In genomic region chr1:16903054-16903453, GRCh38 we compare ENCODE assay signal across 9 cellular contexts. TPM values are rescaled to one million over a fixed set of nuclear protein-coding genes. Genes with fewer than 3 reads are reported as not detected.
A peak's percentile ranks its signal among the peaks of the same experiment; 100 is the strongest.
DNase-seq lines count a peak whose midpoint lies in the region; FAIRE-seq and TF ChIP-seq lines count a peak whose summit lies in the region.
"Had no signal": no experiment of that assay in that cellular context is flagged by ENCODE, and none has a peak within 500 bp of the region (broad histone marks: within the 10 kb centered on the region; RNA-seq: fewer than 3 reads in every experiment).

No MANE protein-coding gene starts in this region.

- H3F3A ChIP-seq in neural progenitor cell (ENCODE audit: low read depth), result peaks cover 31% of the 10 kb centered on the region

- H3K27me3 Mint-ChIP-seq in neural progenitor cell (ENCODE audit: insufficient read depth, low read depth), result no peaks in the 10 kb centered on the region

- FAIRE-seq in bronchial epithelial cell (lab: Jason Lieb, UNC), result no peak

- H3K4me1 ChIP-seq in neural progenitor cell, result peaks cover 14% of the 10 kb centered on the region

- H3K9me3 Mint-ChIP-seq in neural progenitor cell, result peaks cover 9% of the 10 kb centered on the region

- no peak overlapping the region for H3K9ac ChIP-seq in neural progenitor cell

- in situ Hi-C loops in Caki2 (cut with HindIII; ENCODE audit: low pct_unique_long_range_greater_than_20kb, low sequenced_read_pairs), result no loop called here
- in situ Hi-C loops in KBM-7 (cut with MboI; ENCODE audit: low pct_unique_long_range_greater_than_20kb, low sequenced_read_pairs), result no loop called here

- H3K4me1 Mint-ChIP-seq in neural progenitor cell, result peaks cover 18% of the 10 kb centered on the region

- no peak overlapping the region for H3K27ac Mint-ChIP-seq in neural progenitor cell

- peak overlapping the region; percentile 6 for H2AFZ ChIP-seq in neural progenitor cell (replicated peaks)

- no peaks in the 10 kb centered on the region for H3K27me3 ChIP-seq in bronchial epithelial cell (ENCODE audit: control insufficient read depth, insufficient read depth, low read length)
- no peaks in the 10 kb centered on the region for H3K27me3 ChIP-seq in neural progenitor cell

- H3K27ac ChIP-seq in neural progenitor cell, result no peak overlapping the region

- peak overlapping the region; percentile 21 for H3K4me3 Mint-ChIP-seq in neural progenitor cell

- no peaks in the 10 kb centered on the region for H3K36me3 ChIP-seq in bronchial epithelial cell (ENCODE audit: control insufficient read depth, insufficient read depth, low read length)
- no peaks in the 10 kb centered on the region for H3K36me3 ChIP-seq in neural progenitor cell

- peak; percentile 45 for DNase-seq in Caki2 (ENCODE audit: low read depth)
- DNase-seq in LHCN-M2 (ENCODE audit: low read depth), result peak; percentile 56
- DNase-seq in bronchial epithelial cell (ENCODE audit: low read depth), result peak; percentile 57
- no peak for DNase-seq in neural progenitor cell (ENCODE audit: low spot score)
- DNase-seq in stimulated activated CD4-positive, alpha-beta T cell treated with anti-CD3 and anti-CD28 coated beads, Interleukin-4, amount 100 ng/mL, for 1 hour, result no peak
- DNase-seq in KBM-7, result no peak
- no peak for DNase-seq in activated T-cell treated with anti-CD3 and anti-CD28 coated beads, Interleukin-2, amount 50 U/mL, for 1 hour
- no peak for DNase-seq in NCI-H1092 (lab: John Stamatoyannopoulos, UW)

- H3K4me3 ChIP-seq in bronchial epithelial cell (ENCODE audit: low read depth, low read length), result no peak overlapping the region
- no peak overlapping the region for H3K4me3 ChIP-seq in neural progenitor cell

- H3K79me2 ChIP-seq in neural progenitor cell (ENCODE audit: low read depth), result no peaks in the 10 kb centered on the region

- no peak overlapping the region for H3K4me2 ChIP-seq in neural progenitor cell

- no peaks in the 10 kb centered on the region for H3K36me3 Mint-ChIP-seq in neural progenitor cell

- H4K20me1 ChIP-seq in neural progenitor cell (ENCODE audit: low read depth), result no peaks in the 10 kb centered on the region

- TF ChIP-seq CTCF in bronchial epithelial cell (IDR thresholded peaks at IDR 0.05; ENCODE audit: insufficient read depth, low read length, severe bottlenecking) (no peak), neural progenitor cell (IDR thresholded peaks at IDR 0.05) (no peak)

- H3K9me3 ChIP-seq in neural progenitor cell (ENCODE audit: low read depth), result no peaks in the 10 kb centered on the region

RNA-seq across cellular contexts. Expression of gene RNU1-2, which starts 7.3 kb away (rescaled TPM):
- total RNA-seq in Caki2 (2014; rRNA removed; shearing (Covaris generic); ENCODE audit: low replicate concordance), result not detected in 2 replicates
- under 0.01 TPM in 1 of 2 replicates, not detected in the other for total RNA-seq in LHCN-M2 (2014; rRNA removed)
- polyA plus RNA-seq in LHCN-M2 (2012), result 19.4 TPM
- 2,323 and 5,262 TPM in 2 replicates for total RNA-seq in bronchial epithelial cell
- under 0.01 TPM in 2 replicates for total RNA-seq in neural progenitor cell (ENCODE audit: low replicate concordance)
- polyA plus RNA-seq: neural cell had no signal

RNA-seq across cellular contexts. Expression of gene CROCC, which starts 18.7 kb away (rescaled TPM):
- total RNA-seq in Caki2 (2014; rRNA removed; shearing (Covaris generic); ENCODE audit: low replicate concordance), result 8.0 and 15.7 TPM in 2 replicates
- 9.4 and 12.3 TPM in 2 replicates for total RNA-seq in LHCN-M2 (2014; rRNA removed)
- 5.6 TPM for polyA plus RNA-seq in LHCN-M2 (2012)
- 16.4 and 20.3 TPM in 2 replicates for total RNA-seq in bronchial epithelial cell
- 15.2 and 76.7 TPM in 2 replicates for total RNA-seq in neural progenitor cell (ENCODE audit: low replicate concordance)

Comparison
In these comparisons a context has a peak if more than half of its experiments do, and no peak if none do; other contexts are left out.
1. DNase-seq: peak in Caki2 (single experiment), LHCN-M2 (single experiment) and bronchial epithelial cell (single experiment); none in neural progenitor cell (single experiment), stimulated activated CD4-positive, alpha-beta T cell treated with anti-CD3 and anti-CD28 coated beads, Interleukin-4, amount 100 ng/mL, for 1 hour (single experiment), KBM-7 (single experiment), activated T-cell treated with anti-CD3 and anti-CD28 coated beads, Interleukin-2, amount 50 U/mL, for 1 hour (single experiment) and NCI-H1092 (single experiment).
2. RNA of gene RNU1-2, which starts 7.3 kb away (total RNA-seq): 2,323 to 5,262 TPM in bronchial epithelial cell; not detected in Caki2, under 0.01 TPM in LHCN-M2 and under 0.01 TPM in neural progenitor cell; every median in the first group is over 1,000 times any median in the second.